In genomic region chr4:62661821-62662220, GRCh38 we compare ENCODE assay signal across 2 cellular contexts.
TF ChIP-seq lines count a peak whose summit lies in the region.

No MANE protein-coding gene starts in this region.

TF ChIP-seq in GM23338, 12 proteins besides CTCF, POLR2A, EP300 and RAD21 (continued from another document):
- TF ChIP-seq REST (IDR thresholded peaks at IDR 0.05; ENCODE audit: unreplicated experiment) (no peak), NANOG (IDR thresholded peaks at IDR 0.05; ENCODE audit: borderline replicate concordance) (no peak), JUNB (IDR thresholded peaks at IDR 0.05; ENCODE audit: unreplicated experiment) (no peak), ZNF331 (CRISPR knock-in tag; IDR thresholded peaks at IDR 0.05; ENCODE audit: low read depth) (no peak), ZNF114 (CRISPR knock-in tag; IDR thresholded peaks at IDR 0.05) (no peak), EZH2phosphoT487 (IDR thresholded peaks at IDR 0.05; ENCODE audit: unreplicated experiment) (no peak), ZNF462 (CRISPR knock-in tag; IDR thresholded peaks at IDR 0.05) (no peak), EZH2 (IDR thresholded peaks at IDR 0.05; ENCODE audit: low read depth, unreplicated experiment) (no peak), ETS1 (IDR thresholded peaks at IDR 0.05) (no peak), POLR2AphosphoS5 (IDR thresholded peaks at IDR 0.05; ENCODE audit: low read depth) (no peak), STAT1 (IDR thresholded peaks at IDR 0.05; ENCODE audit: unreplicated experiment) (no peak)
TF ChIP-seq in GM23338: peak in this region for 0.

TF ChIP-seq in SK-N-SH, 30 proteins besides CTCF, POLR2A, EP300 and RAD21 (continued from another document):
- TF ChIP-seq USF1 (IDR thresholded peaks at IDR 0.05; ENCODE audit: borderline replicate concordance, low read depth) (no peak), ELF1 (IDR thresholded peaks at IDR 0.05) (no peak), TEAD4 (IDR thresholded peaks at IDR 0.05; ENCODE audit: borderline replicate concordance, insufficient read depth) (no peak), EZH2phosphoT487 (IDR thresholded peaks at IDR 0.05; ENCODE audit: borderline replicate concordance, low read depth) (no peak), PBX3 (IDR thresholded peaks at IDR 0.05) (no peak), MXI1 (IDR thresholded peaks at IDR 0.05; ENCODE audit: low read depth, low read length) (no peak), GABPA (IDR thresholded peaks at IDR 0.05; ENCODE audit: low read depth) (no peak), RCOR1 (IDR thresholded peaks at IDR 0.05; ENCODE audit: low read length) (no peak)
